Comparison of ENCODE assay signal across 32 cellular contexts in genomic region chr7:137084607-137085380, GRCh38.
DNase-seq lines count a peak whose midpoint lies in the region; ATAC-seq and TF ChIP-seq lines count a peak whose summit lies in the region.
"Had no signal": no experiment of that assay in that cellular context is flagged by ENCODE, and none has a peak within 500 bp of the region (broad histone marks: within the 10 kb centered on the region; RNA-seq: fewer than 3 reads in every experiment).

No MANE protein-coding gene starts in this region.

- no peaks in the 10 kb centered on the region for H3K9me3 ChIP-seq in fibroblast of lung (ENCODE audit: control insufficient read depth, insufficient read depth, low read depth, low read length)
- H3K9me3 ChIP-seq: lower lobe of right lung, prostate gland, transverse colon had no signal

- H3K4me3 ChIP-seq in fibroblast of lung (replicated peaks in 1 of 4; ENCODE audit: control extremely low read depth in 1 of 4, insufficient read depth in 1 of 4, low read depth in 3 of 4, low read length in 4 of 4), result no peak overlapping the region
- H3K4me3 ChIP-seq: coronary artery, lower lobe of right lung, PC-9, prostate gland, transverse colon had no signal

- no peak overlapping the region for H3K4me3 Mint-ChIP-seq in T-helper 2 cell treated with Interferon-gamma antibody and Interleukin-4, amounts not matched to agents 5 μg/mL and 100 μg/mL, for 36 hours
- H3K4me3 Mint-ChIP-seq: activated CD4-positive, alpha-beta T cell treated with anti-CD3 and anti-CD28 coated beads, Interleukin-2, amount 10 ng/mL, durations not matched to agents 24 days and 14 days; activated naive CD8-positive, alpha-beta T cell; effector memory CD8-positive, alpha-beta T cell; natural killer cell; stimulated activated effector memory CD8-positive, alpha-beta T cell treated with anti-CD3 and anti-CD28 coated beads, Interleukin-12 subunit alpha, Interleukin-12 subunit beta, amount 100 ng/mL, for 72 hours had no signal

- H3K4me1 Mint-ChIP-seq in T-helper 2 cell treated with Interferon-gamma antibody and Interleukin-4, amounts not matched to agents 5 μg/mL and 100 μg/mL, for 36 hours (ENCODE audit: low read depth), result no peaks in the 10 kb centered on the region
- H3K4me1 Mint-ChIP-seq: activated CD4-positive, alpha-beta T cell treated with anti-CD3 and anti-CD28 coated beads, Interleukin-2, amount 10 ng/mL, durations not matched to agents 24 days and 14 days; natural killer cell; stimulated activated effector memory CD8-positive, alpha-beta T cell treated with anti-CD3 and anti-CD28 coated beads, Interleukin-12 subunit alpha, Interleukin-12 subunit beta, amount 100 ng/mL, for 72 hours had no signal

- no peaks in the 10 kb centered on the region for H3K27me3 Mint-ChIP-seq in T-helper 2 cell treated with Interferon-gamma antibody and Interleukin-4, amounts not matched to agents 5 μg/mL and 100 μg/mL, for 36 hours (ENCODE audit: low read depth)
- H3K27me3 Mint-ChIP-seq: activated CD4-positive, alpha-beta T cell treated with anti-CD3 and anti-CD28 coated beads, Interleukin-2, amount 10 ng/mL, durations not matched to agents 24 days and 14 days; activated naive CD8-positive, alpha-beta T cell; effector memory CD8-positive, alpha-beta T cell had no signal

- no peak for TF ChIP-seq CTCF in fibroblast of lung (conservative IDR thresholded peaks at IDR 0.05 in 1 of 2, IDR thresholded peaks at IDR 0.05 in 1 of 2; ENCODE audit: low read depth in 1 of 2, low read length in 2 of 2)

- ATAC-seq in HG03196 (IDR thresholded peaks at IDR 0.05; ENCODE audit: unreplicated experiment) (no peak), GM19328 (IDR thresholded peaks at IDR 0.05; ENCODE audit: unreplicated experiment) (no peak)
- ATAC-seq: effector memory CD8-positive, alpha-beta T cell; lower lobe of right lung; natural killer cell; stimulated activated effector memory CD8-positive, alpha-beta T cell treated with anti-CD3 and anti-CD28 coated beads, Interleukin-12 subunit alpha, Interleukin-12 subunit beta, amount 100 ng/mL, for 72 hours had no signal

- H3K27ac ChIP-seq in fibroblast of lung (ENCODE audit: insufficient read depth, low read length), result no peak overlapping the region
- H3K27ac ChIP-seq: C4-2B, coronary artery, lower lobe of right lung, PC-9, prostate gland, transverse colon, WERI-Rb-1 had no signal

- peak overlapping the region; percentile 29 for H3K4me2 ChIP-seq in fibroblast of lung (ENCODE audit: extremely low read depth, insufficient read depth, low read length)
- H3K4me2 ChIP-seq: PC-9 had no signal

- peak; percentile 75 for DNase-seq in EH (ENCODE audit: low read depth)
- DNase-seq in LHCN-M2 (ENCODE audit: low read depth), result peak; percentile 20
- DNase-seq in fibroblast of lung (ENCODE audit: low read depth in 2 of 2), result peak; percentile 8 to 54
- DNase-seq in middle frontal gyrus (ENCODE audit: extremely low spot score, low spot score), result peak; percentile 12
- no peak for DNase-seq in T-helper 2 cell treated with Interferon-gamma antibody and Interleukin-4, amounts not matched to agents 5 μg/mL and 100 μg/mL, for 36 hours (ENCODE audit: low spot score)
- DNase-seq: activated CD4-positive, alpha-beta T cell treated with anti-CD3 and anti-CD28 coated beads, Interleukin-2, amount 10 ng/mL, durations not matched to agents 24 days and 14 days; activated effector memory CD4-positive, alpha-beta T cell treated with anti-CD3 and anti-CD28 coated beads, Interleukin-2, amount 50 U/mL, for 16 hours; activated T-cell treated with anti-CD3 and anti-CD28 coated beads, Interleukin-2, amount 50 U/mL, for 1 hour; DMS79; effector memory CD8-positive, alpha-beta T cell; GOT3; KBM-7; kidney glomerular epithelial cell; lower lobe of right lung; MM.1S; natural killer cell; NCI-H2029 treated with DMSO at 0.1 percent for 48 hours; NCI-H2227 treated with DMSO at 0.1 percent for 48 hours; NCI-H69; PC-9; SIG-M5; stimulated activated CD4-positive, alpha-beta T cell treated with anti-CD3 and anti-CD28 coated beads, Interleukin-15, amount 100 ng/mL, for 24 hours; T1000; transverse colon; WERI-Rb-1 had no signal

- H3K36me3 Mint-ChIP-seq in T-helper 2 cell treated with Interferon-gamma antibody and Interleukin-4, amounts not matched to agents 5 μg/mL and 100 μg/mL, for 36 hours (ENCODE audit: low read depth), result no peaks in the 10 kb centered on the region
- H3K36me3 Mint-ChIP-seq: activated naive CD8-positive, alpha-beta T cell; stimulated activated effector memory CD8-positive, alpha-beta T cell treated with anti-CD3 and anti-CD28 coated beads, Interleukin-12 subunit alpha, Interleukin-12 subunit beta, amount 100 ng/mL, for 72 hours had no signal

- H3K9ac ChIP-seq in fibroblast of lung (ENCODE audit: insufficient read depth, low read length), result no peak overlapping the region

- peaks cover 15% of the 10 kb centered on the region for H3K9me3 Mint-ChIP-seq in T-helper 2 cell treated with Interferon-gamma antibody and Interleukin-4, amounts not matched to agents 5 μg/mL and 100 μg/mL, for 36 hours
- H3K9me3 Mint-ChIP-seq: activated CD4-positive, alpha-beta T cell treated with anti-CD3 and anti-CD28 coated beads, Interleukin-2, amount 10 ng/mL, durations not matched to agents 24 days and 14 days had no signal

- no peaks in the 10 kb centered on the region for H3K79me2 ChIP-seq in fibroblast of lung (ENCODE audit: control insufficient read depth, insufficient read depth, low read length)

- no peak overlapping the region for H2AFZ ChIP-seq in fibroblast of lung (ENCODE audit: low read length)
- H2AFZ ChIP-seq: PC-9 had no signal

- no peaks in the 10 kb centered on the region for H3K36me3 ChIP-seq in fibroblast of lung (ENCODE audit: control insufficient read depth, insufficient read depth, low read length)
- H3K36me3 ChIP-seq: lower lobe of right lung, prostate gland, transverse colon, WERI-Rb-1 had no signal

- peaks cover 13% of the 10 kb centered on the region for H3K4me1 ChIP-seq in fibroblast of lung (ENCODE audit: control insufficient read depth, extremely low read depth, insufficient read depth, low read length)
- H3K4me1 ChIP-seq: lower lobe of right lung, prostate gland had no signal

- no peaks in the 10 kb centered on the region for H3K27me3 ChIP-seq in fibroblast of lung (ENCODE audit: control insufficient read depth, insufficient read depth, low read length)
- H3K27me3 ChIP-seq: transverse colon had no signal

- H3K27ac Mint-ChIP-seq in T-helper 2 cell treated with Interferon-gamma antibody and Interleukin-4, amounts not matched to agents 5 μg/mL and 100 μg/mL, for 36 hours, result no peak overlapping the region
- H3K27ac Mint-ChIP-seq: activated CD4-positive, alpha-beta T cell treated with anti-CD3 and anti-CD28 coated beads, Interleukin-2, amount 10 ng/mL, durations not matched to agents 24 days and 14 days; activated naive CD8-positive, alpha-beta T cell; effector memory CD8-positive, alpha-beta T cell; natural killer cell; stimulated activated effector memory CD8-positive, alpha-beta T cell treated with anti-CD3 and anti-CD28 coated beads, Interleukin-12 subunit alpha, Interleukin-12 subunit beta, amount 100 ng/mL, for 72 hours had no signal

- H4K20me1 ChIP-seq in fibroblast of lung (ENCODE audit: control insufficient read depth, extremely low read depth, insufficient read depth, low read length), result no peaks in the 10 kb centered on the region
